In genomic region chr16:89565506-89566372, GRCh38 we compare ENCODE assay signal across 8 cellular contexts. TPM values are rescaled to one million over a fixed set of nuclear protein-coding genes. Genes with fewer than 3 reads are reported as not detected.
DNase-seq lines count a peak whose midpoint lies in the region; ATAC-seq and TF ChIP-seq lines count a peak whose summit lies in the region.

No MANE protein-coding gene starts in this region.

- no peak overlapping the region for H3K4me2 ChIP-seq in DND-41 (ENCODE audit: insufficient read depth, low read length)
- H3K4me2 ChIP-seq in KMS-11 = no peak overlapping the region

- no peaks in the 10 kb centered on the region for H3K27me3 ChIP-seq in DND-41 (ENCODE audit: insufficient read depth, low read length, poor library complexity)
- no peaks in the 10 kb centered on the region for H3K27me3 ChIP-seq in KMS-11 (ENCODE audit: insufficient read depth, low read depth)

- H3K27ac ChIP-seq in DND-41 (ENCODE audit: low read length) (no peak overlapping the region), KMS-11 (no peak overlapping the region)

- no peaks in the 10 kb centered on the region for H3K9me3 ChIP-seq in DND-41 (ENCODE audit: insufficient read depth, low read length, severe bottlenecking)

- H3K4me3 ChIP-seq in DND-41 (ENCODE audit: low read depth in 1 of 2, low read length in 2 of 2) (no peak overlapping the region), KMS-11 (IDR thresholded peaks at IDR 0.05; ENCODE audit: insufficient read depth, low read depth, low read length) (no peak overlapping the region), cardiac fibroblast (replicated peaks in 1 of 2; ENCODE audit: low read depth in 2 of 2, low read length in 2 of 2) (peak overlapping the region in 1 of 2 donors; percentile 27)

- ATAC-seq in DND-41 (ENCODE audit: insufficient read depth, low read depth) = peak; percentile 34
- ATAC-seq in left lobe of liver = peak; percentile 67

- TF ChIP-seq CTCF in DND-41 (IDR thresholded peaks at IDR 0.05; ENCODE audit: borderline replicate concordance, extremely low read depth, low read length, poor library complexity, severe bottlenecking) (peak; percentile 58), KMS-11 (conservative IDR thresholded peaks at IDR 0.05; ENCODE audit: low read depth, low read length) (peak; percentile 63), cardiac fibroblast (IDR thresholded peaks at IDR 0.05; ENCODE audit: low read depth, low read length) (peak; percentile 63)

- H3K79me2 ChIP-seq in DND-41 (ENCODE audit: insufficient read depth, low read length) = peaks cover 34% of the 10 kb centered on the region
- peaks cover 23% of the 10 kb centered on the region for H3K79me2 ChIP-seq in KMS-11 (ENCODE audit: insufficient read depth, low read depth)

- H3K36me3 ChIP-seq in DND-41 (ENCODE audit: insufficient read depth, low read length) (peaks cover 49% of the 10 kb centered on the region), KMS-11 (ENCODE audit: insufficient read depth) (peaks cover 25% of the 10 kb centered on the region; the same call in 1 of the 2 replicates)

- H3K4me1 ChIP-seq in DND-41 (ENCODE audit: insufficient read depth, low read length) (peaks cover 28% of the 10 kb centered on the region), KMS-11 (ENCODE audit: low read depth, poor library complexity, severe bottlenecking) (peaks cover 15% of the 10 kb centered on the region)

- H2AFZ ChIP-seq in DND-41 (ENCODE audit: low read depth, low read length) (no peak overlapping the region), KMS-11 (ENCODE audit: low read depth) (no peak overlapping the region)

- peak; percentile 51 for DNase-seq in DND-41
- DNase-seq in T-helper 9 cell = peak; percentile 40
- peak; percentile 46 to 53 for DNase-seq in cardiac fibroblast (ENCODE audit: low read depth in 2 of 2)
- DNase-seq in left lobe of liver (ENCODE audit: low spot score) = peak; percentile 62
- peak; percentile 85 for DNase-seq in stimulated activated CD8-positive, alpha-beta memory T cell treated with anti-CD3 and anti-CD28 coated beads, Interleukin-4, amount 100 ng/mL, for 48 hours
- DNase-seq in A172 (ENCODE audit: low spot score) = no peak
- no peak for DNase-seq in NCI-H1417 treated with DMSO at 0.1 percent for 48 hours (lab: John Stamatoyannopoulos, UW)

- H3K9ac ChIP-seq in DND-41 (ENCODE audit: low read depth, low read length) (no peak overlapping the region), KMS-11 (no peak overlapping the region)

- H4K20me1 ChIP-seq in DND-41 (ENCODE audit: insufficient read depth, low read length) (peaks cover 68% of the 10 kb centered on the region), KMS-11 (ENCODE audit: insufficient read depth) (peaks cover 31% of the 10 kb centered on the region)

RNA-seq across cellular contexts. Expression of gene RPL13, which starts 5.3 kb away (rescaled TPM):
- 886 TPM for total RNA-seq in left lobe of liver
- total RNA-seq in A172 (2014; rRNA removed; shearing (Covaris generic)) = 4,331 and 5,553 TPM in 2 replicates

RNA-seq across cellular contexts. Expression of gene CPNE7, which starts 9.8 kb away (rescaled TPM):
- 0.88 TPM for total RNA-seq in left lobe of liver
- 4.7 and 18.5 TPM in 2 replicates for total RNA-seq in A172 (2014; rRNA removed; shearing (Covaris generic))

RNA-seq across cellular contexts. Expression of gene DPEP1, which starts 47.7 kb away (rescaled TPM):
- 0.13 TPM for total RNA-seq in left lobe of liver
- 0.43 and 1.2 TPM in 2 replicates for total RNA-seq in A172 (2014; rRNA removed; shearing (Covaris generic))

RNA-seq across cellular contexts. Expression of gene SPG7, which starts 57.5 kb away (rescaled TPM):
- total RNA-seq in left lobe of liver = 68.1 TPM
- total RNA-seq in A172 (2014; rRNA removed; shearing (Covaris generic)) = 171 and 208 TPM in 2 replicates

Comparison
In these comparisons a context has a peak if more than half of its experiments do, and no peak if none do; other contexts are left out.
1. DNase-seq: peak in DND-41 (single experiment), T-helper 9 cell (single experiment), cardiac fibroblast (2 of 2), left lobe of liver (single experiment) and stimulated activated CD8-positive, alpha-beta memory T cell treated with anti-CD3 and anti-CD28 coated beads, Interleukin-4, amount 100 ng/mL, for 48 hours (single experiment); none in A172 (single experiment) and NCI-H1417 treated with DMSO at 0.1 percent for 48 hours (single experiment).
2. Peak in every context shown above with its lines, with median percentiles within 50 percentile points of each other: CTCF ChIP-seq.